ENCODE assay signal across 11 cellular contexts in genomic region chr13:30400376-30400775, GRCh38. TPM values are rescaled to one million over a fixed set of nuclear protein-coding genes. Genes with fewer than 3 reads are reported as not detected.
"Had no signal": no experiment of that assay in that cellular context is flagged by ENCODE, and none has a peak within 500 bp of the region (broad histone marks: within the 10 kb centered on the region; RNA-seq: fewer than 3 reads in every experiment).

No MANE protein-coding gene starts in this region.

- H3K27ac ChIP-seq: GM23248, HL-60 had no signal

- H3K9me3 ChIP-seq: HAP-1 had no signal

- DNase-seq: GM23248, GOT3, H7, HFFc6, IMR-90, KG1 had no signal

- H3K4me3 ChIP-seq: GM23248, HAP-1, K562 had no signal

- H3K9ac ChIP-seq: GM23248 had no signal

- H2AFZ ChIP-seq: GM23248 had no signal

- H3K36me3 ChIP-seq: HAP-1 had no signal

- FAIRE-seq: K562 had no signal

- ATAC-seq: HCT116, K562 had no signal

RNA-seq across cellular contexts. Expression of gene UBE2L5, which starts 21.9 kb away (rescaled TPM):
- total RNA-seq: GM23248, H4, H7, K562 had no signal
- polyA plus RNA-seq: GM23248, IMR-90 had no signal
